24 cellular contexts compared by ENCODE assay signal in genomic region chr3:184572528-184573270, GRCh38. TPM values are rescaled to one million over a fixed set of nuclear protein-coding genes. Genes with fewer than 3 reads are reported as not detected.
DNase-seq lines count a peak whose midpoint lies in the region; FAIRE-seq and TF ChIP-seq lines count a peak whose summit lies in the region.
"Had no signal": no experiment of that assay in that cellular context is flagged by ENCODE, and none has a peak within 500 bp of the region (broad histone marks: within the 10 kb centered on the region; RNA-seq: fewer than 3 reads in every experiment).

No MANE protein-coding gene starts in this region.

- peaks cover 50% of the 10 kb centered on the region for H3K4me1 ChIP-seq in BLaER1
- H3K4me1 ChIP-seq in kidney (ENCODE audit: control insufficient read depth in 1 of 2, insufficient read depth in 1 of 2, low read depth in 1 of 2, low read length in 2 of 2) = peaks cover 3 to 9% of the 10 kb centered on the region in 2 donors
- H3K4me1 ChIP-seq: A549 had no signal

- H3K9me3 ChIP-seq in BLaER1 (no peaks in the 10 kb centered on the region), SK-N-MC (ENCODE audit: low read depth, low read length) (no peaks in the 10 kb centered on the region), kidney (ENCODE audit: control insufficient read depth in 1 of 2, low read length in 2 of 2) (no peaks in the 10 kb centered on the region)
- H3K9me3 ChIP-seq: A549, Caco-2, MG63 had no signal

- H3K27me3 Mint-ChIP-seq in nephron progenitor cell (ENCODE audit: low read depth, poor library complexity) = no peaks in the 10 kb centered on the region

- H3K27me3 ChIP-seq in BLaER1 = peaks cover 45% of the 10 kb centered on the region
- H3K27me3 ChIP-seq: MG63 had no signal

- TF ChIP-seq CTCF in kidney (IDR thresholded peaks at IDR 0.05; ENCODE audit: borderline replicate concordance, extremely low read depth, insufficient read depth) (no peak), nephron progenitor cell (IDR thresholded peaks at IDR 0.05) (no peak)

- peaks cover 17% of the 10 kb centered on the region; the same call in 1 of the 2 replicates for H4K20me1 ChIP-seq in BLaER1

- H3K4me1 Mint-ChIP-seq in nephron progenitor cell = peaks cover 86% of the 10 kb centered on the region

- intact Hi-C loops in kidney (cut with DNase I) = no loop called here

- no peak overlapping the region for H3K4me3 ChIP-seq in BLaER1
- no peak overlapping the region for H3K4me3 ChIP-seq in SK-N-MC
- H3K4me3 ChIP-seq in kidney (ENCODE audit: low read length in 2 of 2) = no peak overlapping the region
- H3K4me3 ChIP-seq: A549, GM23248, MG63 had no signal

- H3K36me3 ChIP-seq in BLaER1 (no peaks in the 10 kb centered on the region; the same call in 1 of the 2 replicates), SK-N-MC (ENCODE audit: insufficient read depth, low read length) (peaks cover 81% of the 10 kb centered on the region), kidney (ENCODE audit: control insufficient read depth in 1 of 2, insufficient read depth in 2 of 2, low read length in 2 of 2) (no peaks in the 10 kb centered on the region)
- H3K36me3 ChIP-seq: MG63 had no signal

- H3K9ac ChIP-seq in BLaER1 (no peak overlapping the region), SK-N-MC (ENCODE audit: insufficient read length) (no peak overlapping the region), kidney (ENCODE audit: low read length in 2 of 2) (no peak overlapping the region)
- H3K9ac ChIP-seq: GM23248 had no signal

- H3K9me3 Mint-ChIP-seq in nephron progenitor cell = no peaks in the 10 kb centered on the region
- H3K9me3 Mint-ChIP-seq: CD8-positive, alpha-beta T cell had no signal

- peak overlapping the region; percentile 61 for H3K4me2 ChIP-seq in BLaER1
- H3K4me2 ChIP-seq: A549 had no signal

- H3K27ac ChIP-seq in BLaER1 (no peak overlapping the region), SK-N-MC (peak overlapping the region; percentile 48), kidney (ENCODE audit: low read depth in 2 of 2, low read length in 2 of 2) (no peak overlapping the region)
- H3K27ac ChIP-seq: A549, C4-2B, GM23248 had no signal

- peak overlapping the region; percentile 59 for H3K4me3 Mint-ChIP-seq in nephron progenitor cell
- H3K4me3 Mint-ChIP-seq: CD8-positive, alpha-beta T cell; H9 had no signal

- DNase-seq in SK-N-MC (ENCODE audit: low read depth, low spot score) (no peak), kidney (peak; percentile 61), nephron progenitor cell (no peak), A172 (ENCODE audit: low spot score) (no peak), NCI-H82 (lab: John Stamatoyannopoulos, UW) (no peak)
- no peak for DNase-seq in stimulated activated naive CD4-positive, alpha-beta T cell (lab: John Stamatoyannopoulos, UW)
- no peak for DNase-seq in stimulated activated CD4-positive, alpha-beta T cell treated with anti-CD3 and anti-CD28 coated beads, Interleukin-4, amount 100 ng/mL, for 24 hours
- DNase-seq: AML-193; Caco-2; CD8-positive, alpha-beta T cell; GM23248; H9; KG1; MG63; NCI-H2029; NCI-H226; NCI-H510A; NCI-H69; PC-3; SHP77 had no signal

- H3K36me3 Mint-ChIP-seq in nephron progenitor cell (ENCODE audit: low read depth) = peaks cover 34% of the 10 kb centered on the region
- H3K36me3 Mint-ChIP-seq: CD8-positive, alpha-beta T cell had no signal

- H3K27ac Mint-ChIP-seq in nephron progenitor cell = peak overlapping the region; percentile 89
- H3K27ac Mint-ChIP-seq: CD8-positive, alpha-beta T cell; H9 had no signal

- FAIRE-seq in kidney (lab: Jason Lieb, UNC) = no peak
- FAIRE-seq: A549, G401.6 had no signal

RNA-seq across cellular contexts. Expression of gene EPHB3, which starts 11.1 kb away (rescaled TPM):
- 1.4 TPM for total RNA-seq in kidney
- polyA plus RNA-seq in kidney (ENCODE audit: insufficient read depth, low read depth, low replicate concordance) = 3.8 TPM
- total RNA-seq in A172 (2014; rRNA removed; shearing (Covaris generic)) = 1.1 and 1.4 TPM in 2 replicates
- total RNA-seq: CD8-positive, alpha-beta T cell had no signal
